ENCODE assay signal across 1 cellular context in genomic region chrX:2343413-2343812, GRCh38.
TF ChIP-seq lines count a peak whose summit lies in the region.

No MANE protein-coding gene starts in this region.

TF ChIP-seq in IMR-90, 13 proteins besides CTCF, POLR2A, EP300 and RAD21 (continued from another document):
- TF ChIP-seq RCOR1 (IDR thresholded peaks at IDR 0.05; ENCODE audit: insufficient replicate concordance, low read length) (no peak), NFE2L2 (IDR thresholded peaks at IDR 0.05; ENCODE audit: low read depth, low read length) (no peak), ELK1 (IDR thresholded peaks at IDR 0.05; ENCODE audit: borderline replicate concordance, low read depth, low read length) (no peak), MAFK (IDR thresholded peaks at IDR 0.05; ENCODE audit: low read depth, low read length) (no peak), FOS (IDR thresholded peaks at IDR 0.05; ENCODE audit: low read depth, low read length) (no peak)
